13 cellular contexts compared by ENCODE assay signal in genomic region chr22:36341640-36342041, GRCh38. TPM values are rescaled to one million over a fixed set of nuclear protein-coding genes. Genes with fewer than 3 reads are reported as not detected.
DNase-seq lines count a peak whose midpoint lies in the region; ATAC-seq and TF ChIP-seq lines count a peak whose summit lies in the region.
"Had no signal": no experiment of that assay in that cellular context is flagged by ENCODE, and none has a peak within 500 bp of the region (broad histone marks: within the 10 kb centered on the region; RNA-seq: fewer than 3 reads in every experiment).

No MANE protein-coding gene starts in this region.

- intact Hi-C loops in left ventricle myocardium superior (cut with micrococcal nuclease), result loop anchor here (5.0 kb wide), 1 partner anchor 41 kb away; no protein-coding TSS in a partner anchor
- intact Hi-C loops in naive thymus-derived CD4-positive, alpha-beta T cell (cut with micrococcal nuclease), result no loop called here

- H3K9me3 Mint-ChIP-seq in central memory CD8-positive, alpha-beta T cell, result no peaks in the 10 kb centered on the region
- H3K9me3 Mint-ChIP-seq in naive thymus-derived CD4-positive, alpha-beta T cell, result no peaks in the 10 kb centered on the region

- peak overlapping the region; percentile 88 for H3K27ac Mint-ChIP-seq in central memory CD8-positive, alpha-beta T cell (ENCODE audit: low read depth)
- H3K27ac Mint-ChIP-seq in naive thymus-derived CD4-positive, alpha-beta T cell, result peak overlapping the region; percentile 47 to 98 (median 96)

- POLR2A ChIA-PET in naive thymus-derived CD4-positive, alpha-beta T cell (lab: Charles Lee), result interaction anchor here (3.9 to 47.8 kb wide), 2 partner anchors 9 to 30 kb away, joined by 30 to 1512 read pairs; partner anchors contain the start of gene MYH9

- CTCF ChIA-PET in naive thymus-derived CD4-positive, alpha-beta T cell (lab: Charles Lee), result interaction anchor here (0.6 kb wide), 1 partner anchor 31 kb away, joined by 5 read pairs; no protein-coding TSS in a partner anchor

- H3K36me3 Mint-ChIP-seq in central memory CD8-positive, alpha-beta T cell (ENCODE audit: insufficient read depth), result peaks cover 88% of the 10 kb centered on the region
- H3K36me3 Mint-ChIP-seq in naive thymus-derived CD4-positive, alpha-beta T cell, result peaks cover 10 to 44% (median 38%) of the 10 kb centered on the region in 5 donors

- TF ChIP-seq EP300 in upper lobe of left lung (IDR thresholded peaks at IDR 0.05), result no peak

- WGBS in upper lobe of left lung, 2 donors, result 85 to 88% methylated on average over 8 to 10 of the region's 10 CpGs

- no peak for DNase-seq in cardiac muscle cell (ENCODE audit: low read depth in 1 of 2, low spot score in 1 of 2)
- DNase-seq in left ventricle myocardium superior, result no peak
- no peak for DNase-seq in central memory CD8-positive, alpha-beta T cell (ENCODE audit: low spot score in 2 of 2)
- DNase-seq in naive thymus-derived CD4-positive, alpha-beta T cell, result no peak
- no peak for DNase-seq in upper lobe of left lung
- no peak for DNase-seq in DMS79 (lab: John Stamatoyannopoulos, UW)
- no peak for DNase-seq in cerebellum (ENCODE audit: low spot score)
- DNase-seq: activated CD4-positive, alpha-beta T cell treated with anti-CD3 and anti-CD28 coated beads, Interleukin-2, amount 50 U/mL, for 1 hour; foreskin melanocyte; NCI-H2081 treated with DMSO at 0.1 percent for 48 hours; PC-9; stimulated activated CD4-positive, alpha-beta T cell treated with anti-CD3 and anti-CD28 coated beads, Interleukin-2, amount 100 ng/mL, for 24 hours had no signal

- H3K4me1 ChIP-seq in cardiac muscle cell (ENCODE audit: low read depth) (no peaks in the 10 kb centered on the region), upper lobe of left lung (peaks cover 85 to 96% (median 92%) of the 10 kb centered on the region in 4 donors)
- peaks cover 77 to 94% of the 10 kb centered on the region in 2 donors for H3K4me1 ChIP-seq in naive thymus-derived CD4-positive, alpha-beta T cell (ENCODE audit: control insufficient read depth in 2 of 2, insufficient read depth in 2 of 2, low read length in 2 of 2)

- H3K27ac ChIP-seq in cardiac muscle cell (peak overlapping the region; percentile 48), upper lobe of left lung (peak overlapping the region in 3 of 4 donors; percentile 19 to 91 (median 88))
- H3K27ac ChIP-seq in naive thymus-derived CD4-positive, alpha-beta T cell (ENCODE audit: low read depth, low read length), result peak overlapping the region; percentile 64
- H3K27ac ChIP-seq: PC-9 had no signal

- no peak for ATAC-seq in left ventricle myocardium superior
- no peak for ATAC-seq in central memory CD8-positive, alpha-beta T cell (replicated peaks; ENCODE audit: extremely low read depth, poor library complexity, severe bottlenecking)
- ATAC-seq in naive thymus-derived CD4-positive, alpha-beta T cell, result no peak
- ATAC-seq in upper lobe of left lung (ENCODE audit: low FRiP score in 2 of 2), result no peak
- no peak for ATAC-seq in HG03108 (IDR thresholded peaks at IDR 0.05; ENCODE audit: unreplicated experiment)

- no peaks in the 10 kb centered on the region for H3K27me3 ChIP-seq in cardiac muscle cell
- no peaks in the 10 kb centered on the region for H3K27me3 ChIP-seq in naive thymus-derived CD4-positive, alpha-beta T cell (ENCODE audit: control insufficient read depth in 2 of 2, insufficient read depth in 2 of 2, low read length in 2 of 2)
- no peaks in the 10 kb centered on the region for H3K27me3 ChIP-seq in upper lobe of left lung

- TF ChIP-seq CTCF in cardiac muscle cell (IDR thresholded peaks at IDR 0.05; ENCODE audit: low read depth, low read length), result no peak
- TF ChIP-seq CTCF in upper lobe of left lung (IDR thresholded peaks at IDR 0.05), result no peak

- H3K9me3 ChIP-seq in cardiac muscle cell (ENCODE audit: low read depth), result no peaks in the 10 kb centered on the region
- H3K9me3 ChIP-seq in naive thymus-derived CD4-positive, alpha-beta T cell (ENCODE audit: control insufficient read depth in 2 of 3, low read length in 3 of 3), result no peaks in the 10 kb centered on the region
- H3K9me3 ChIP-seq in upper lobe of left lung, result no peaks in the 10 kb centered on the region

- H3K36me3 ChIP-seq in cardiac muscle cell (peaks cover 32% of the 10 kb centered on the region), upper lobe of left lung (peaks cover 26 to 96% (median 64%) of the 10 kb centered on the region in 4 donors)
- peaks cover 17 to 78% (median 46%) of the 10 kb centered on the region in 3 experiments for H3K36me3 ChIP-seq in naive thymus-derived CD4-positive, alpha-beta T cell (ENCODE audit: control insufficient read depth in 2 of 3, insufficient read depth in 3 of 3, low read length in 3 of 3)

- H3K4me3 Mint-ChIP-seq in central memory CD8-positive, alpha-beta T cell, result no peak overlapping the region
- H3K4me3 Mint-ChIP-seq in naive thymus-derived CD4-positive, alpha-beta T cell, result peak overlapping the region in 7 of 10 donors; percentile 8 to 92 (median 24)

- no peak for TF ChIP-seq POLR2A in upper lobe of left lung (IDR thresholded peaks at IDR 0.05)

- H3K27me3 Mint-ChIP-seq in central memory CD8-positive, alpha-beta T cell, result no peaks in the 10 kb centered on the region
- H3K27me3 Mint-ChIP-seq in naive thymus-derived CD4-positive, alpha-beta T cell, result no peaks in the 10 kb centered on the region

- H3K4me3 ChIP-seq in cardiac muscle cell, result no peak overlapping the region
- H3K4me3 ChIP-seq in naive thymus-derived CD4-positive, alpha-beta T cell (ENCODE audit: low read length), result no peak overlapping the region
- no peak overlapping the region for H3K4me3 ChIP-seq in upper lobe of left lung
- H3K4me3 ChIP-seq: PC-9 had no signal

- H3K4me1 Mint-ChIP-seq in central memory CD8-positive, alpha-beta T cell, result peaks cover 68% of the 10 kb centered on the region
- H3K4me1 Mint-ChIP-seq in naive thymus-derived CD4-positive, alpha-beta T cell, result peaks cover 51 to 96% (median 79%) of the 10 kb centered on the region in 7 donors

RNA-seq across cellular contexts. Expression of gene MYH9, which starts 46.1 kb away (rescaled TPM):
- 131 and 174 TPM in 2 replicates for total RNA-seq in cardiac muscle cell
- polyA plus RNA-seq in cardiac muscle cell, result 88.7 and 98.0 TPM in 2 replicates
- total RNA-seq in left ventricle myocardium superior, result 161 TPM
- 100 to 1,000 TPM; 650 to 900 (median 803) TPM for total RNA-seq in naive thymus-derived CD4-positive, alpha-beta T cell
- 100 to 1,000 TPM in 1 of 2 donors, 10 to 100 TPM in 1; 95.5 to 501 TPM for polyA plus RNA-seq in naive thymus-derived CD4-positive, alpha-beta T cell
- 100 to 1,000 TPM; 486 to 925 (median 599) TPM for total RNA-seq in upper lobe of left lung
- 38.6 TPM for total RNA-seq in cerebellum
